In genomic region chr17:65121916-65122821, GRCh38 we compare ENCODE assay signal across 1 cellular context.
TF ChIP-seq lines count a peak whose summit lies in the region.

No MANE protein-coding gene starts in this region.

TF ChIP-seq in GM23338, 12 proteins besides CTCF, POLR2A, EP300 and RAD21 (continued from another document):
- TF ChIP-seq, protein P1, sequence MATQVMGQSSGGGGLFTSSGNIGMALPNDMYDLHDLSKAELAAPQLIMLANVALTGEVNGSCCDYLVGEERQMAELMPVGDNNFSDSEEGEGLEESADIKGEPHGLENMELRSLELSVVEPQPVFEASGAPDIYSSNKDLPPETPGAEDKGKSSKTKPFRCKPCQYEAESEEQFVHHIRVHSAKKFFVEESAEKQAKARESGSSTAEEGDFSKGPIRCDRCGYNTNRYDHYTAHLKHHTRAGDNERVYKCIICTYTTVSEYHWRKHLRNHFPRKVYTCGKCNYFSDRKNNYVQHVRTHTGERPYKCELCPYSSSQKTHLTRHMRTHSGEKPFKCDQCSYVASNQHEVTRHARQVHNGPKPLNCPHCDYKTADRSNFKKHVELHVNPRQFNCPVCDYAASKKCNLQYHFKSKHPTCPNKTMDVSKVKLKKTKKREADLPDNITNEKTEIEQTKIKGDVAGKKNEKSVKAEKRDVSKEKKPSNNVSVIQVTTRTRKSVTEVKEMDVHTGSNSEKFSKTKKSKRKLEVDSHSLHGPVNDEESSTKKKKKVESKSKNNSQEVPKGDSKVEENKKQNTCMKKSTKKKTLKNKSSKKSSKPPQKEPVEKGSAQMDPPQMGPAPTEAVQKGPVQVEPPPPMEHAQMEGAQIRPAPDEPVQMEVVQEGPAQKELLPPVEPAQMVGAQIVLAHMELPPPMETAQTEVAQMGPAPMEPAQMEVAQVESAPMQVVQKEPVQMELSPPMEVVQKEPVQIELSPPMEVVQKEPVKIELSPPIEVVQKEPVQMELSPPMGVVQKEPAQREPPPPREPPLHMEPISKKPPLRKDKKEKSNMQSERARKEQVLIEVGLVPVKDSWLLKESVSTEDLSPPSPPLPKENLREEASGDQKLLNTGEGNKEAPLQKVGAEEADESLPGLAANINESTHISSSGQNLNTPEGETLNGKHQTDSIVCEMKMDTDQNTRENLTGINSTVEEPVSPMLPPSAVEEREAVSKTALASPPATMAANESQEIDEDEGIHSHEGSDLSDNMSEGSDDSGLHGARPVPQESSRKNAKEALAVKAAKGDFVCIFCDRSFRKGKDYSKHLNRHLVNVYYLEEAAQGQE (IDR thresholded peaks at IDR 0.05; ENCODE audit: unreplicated experiment) = no peak
- no peak for TF ChIP-seq EZH2 (IDR thresholded peaks at IDR 0.05; ENCODE audit: low read depth, unreplicated experiment)
- TF ChIP-seq, protein P2, sequence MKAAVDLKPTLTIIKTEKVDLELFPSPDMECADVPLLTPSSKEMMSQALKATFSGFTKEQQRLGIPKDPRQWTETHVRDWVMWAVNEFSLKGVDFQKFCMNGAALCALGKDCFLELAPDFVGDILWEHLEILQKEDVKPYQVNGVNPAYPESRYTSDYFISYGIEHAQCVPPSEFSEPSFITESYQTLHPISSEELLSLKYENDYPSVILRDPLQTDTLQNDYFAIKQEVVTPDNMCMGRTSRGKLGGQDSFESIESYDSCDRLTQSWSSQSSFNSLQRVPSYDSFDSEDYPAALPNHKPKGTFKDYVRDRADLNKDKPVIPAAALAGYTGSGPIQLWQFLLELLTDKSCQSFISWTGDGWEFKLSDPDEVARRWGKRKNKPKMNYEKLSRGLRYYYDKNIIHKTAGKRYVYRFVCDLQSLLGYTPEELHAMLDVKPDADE (IDR thresholded peaks at IDR 0.05) = no peak
- no peak for TF ChIP-seq CREB1 (CRISPR knock-in tag; IDR thresholded peaks at IDR 0.05; ENCODE audit: low read depth)
- no peak for TF ChIP-seq JUNB (IDR thresholded peaks at IDR 0.05; ENCODE audit: unreplicated experiment)
- TF ChIP-seq ZNF114 (CRISPR knock-in tag; IDR thresholded peaks at IDR 0.05) = no peak
